In the genomic region with DNA sequence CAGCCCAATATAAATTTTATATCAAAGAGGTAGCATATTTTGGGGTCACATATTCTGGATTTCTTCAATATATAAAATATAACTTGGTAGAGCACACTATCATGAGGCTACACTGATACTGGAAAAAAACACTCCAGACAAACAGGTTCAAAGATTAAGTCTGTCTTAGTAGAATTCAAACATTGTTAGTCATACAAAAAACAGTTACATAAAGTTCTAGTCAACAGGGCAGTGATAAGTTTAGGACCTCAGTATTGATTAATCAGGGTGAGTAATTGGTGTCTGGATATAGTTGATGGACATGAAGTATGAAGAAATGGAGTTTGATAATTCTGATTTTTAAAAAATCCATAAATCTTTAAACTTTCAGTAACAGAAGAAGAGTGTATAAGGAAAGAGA, we compare ENCODE assay signal across 34 cellular contexts.
"Had no signal": no experiment of that assay in that cellular context is flagged by ENCODE, and none has a peak within 500 bp of the region (broad histone marks: within the 10 kb centered on the region; RNA-seq: fewer than 3 reads in every experiment).

No MANE protein-coding gene starts in this region.

- DNase-seq: Karpas-422, Kasumi-1, KG1, MG63, MM.1S, MV-4-11, NCI-H1048, NCI-H1092, NCI-H1092 treated with DMSO at 0.1 percent for 48 hours, NCI-H1105, NCI-H1105 treated with DMSO at 0.1 percent for 48 hours, NCI-H1417 treated with DMSO at 0.1 percent for 48 hours, NCI-H1436, NCI-H1436 treated with DMSO at 0.1 percent for 48 hours, NCI-H146, NCI-H1694, NCI-H1694 treated with DMSO at 0.1 percent for 48 hours, NCI-H187, NCI-H187 treated with DMSO at 0.1 percent for 48 hours, NCI-H1930, NCI-H2029, NCI-H2029 treated with DMSO at 0.1 percent for 48 hours, NCI-H2081, NCI-H2081 treated with DMSO at 0.1 percent for 48 hours, NCI-H2107, NCI-H2171, NCI-H2171 treated with DMSO at 0.1 percent for 48 hours, NCI-H2227 treated with DMSO at 0.1 percent for 48 hours, NCI-H226, NCI-H345, NCI-H446, NCI-H446 treated with DMSO at 0.1 percent for 48 hours, NCI-H510A had no signal

- H3K4me2 ChIP-seq: KMS-11 had no signal

- H3K9ac ChIP-seq: KMS-11 had no signal

- H3K27ac ChIP-seq: KMS-11 had no signal

- H3K27me3 ChIP-seq: MG63 had no signal

- H3K4me3 ChIP-seq: MG63 had no signal

- H3K36me3 ChIP-seq: MG63 had no signal

- H3K9me3 ChIP-seq: MG63 had no signal
